ENCODE assay signal across 2 cellular contexts in genomic region chr3:71202848-71203390, GRCh38.
TF ChIP-seq lines count a peak whose summit lies in the region.

No MANE protein-coding gene starts in this region.

TF ChIP-seq in IMR-90, 13 proteins besides CTCF, POLR2A, EP300 and RAD21:
- no peak for TF ChIP-seq ELK1 (IDR thresholded peaks at IDR 0.05; ENCODE audit: borderline replicate concordance, low read depth, low read length)
- no peak for TF ChIP-seq SMC3 (IDR thresholded peaks at IDR 0.05; ENCODE audit: low read depth, low read length)
- TF ChIP-seq MXI1 (IDR thresholded peaks at IDR 0.05; ENCODE audit: borderline replicate concordance, low read depth, low read length) = no peak
- no peak for TF ChIP-seq RCOR1 (IDR thresholded peaks at IDR 0.05; ENCODE audit: insufficient replicate concordance, low read length)
- TF ChIP-seq MAFK (IDR thresholded peaks at IDR 0.05; ENCODE audit: low read depth, low read length) = no peak
- no peak for TF ChIP-seq FOS (IDR thresholded peaks at IDR 0.05; ENCODE audit: low read depth, low read length)
- TF ChIP-seq USF2 (IDR thresholded peaks at IDR 0.05; ENCODE audit: low read depth, low read length) = no peak
- no peak for TF ChIP-seq MAZ (IDR thresholded peaks at IDR 0.05; ENCODE audit: borderline replicate concordance, low read depth, low read length)
- TF ChIP-seq NFE2L2 (IDR thresholded peaks at IDR 0.05; ENCODE audit: low read depth, low read length) = no peak
- TF ChIP-seq CHD1 (IDR thresholded peaks at IDR 0.05; ENCODE audit: low read depth, low read length) = no peak
- no peak for TF ChIP-seq RFX5 (IDR thresholded peaks at IDR 0.05; ENCODE audit: low read depth, low read length)
- no peak for TF ChIP-seq CEBPB (IDR thresholded peaks at IDR 0.05; ENCODE audit: low read depth, low read length)
- TF ChIP-seq BHLHE40 (IDR thresholded peaks at IDR 0.05; ENCODE audit: low read depth, low read length) = no peak
TF ChIP-seq in IMR-90: peak in this region for 0.

TF ChIP-seq in H1, 55 proteins besides CTCF, POLR2A, EP300 and RAD21:
- TF ChIP-seq CEBPB (IDR thresholded peaks at IDR 0.05; ENCODE audit: low read depth, low read length) = no peak
- TF ChIP-seq EGR1 (IDR thresholded peaks at IDR 0.05; ENCODE audit: borderline replicate concordance, low read depth, low read length) = no peak
- no peak for TF ChIP-seq PHF8 (conservative IDR thresholded peaks at IDR 0.05; ENCODE audit: low read depth, low read length)
- no peak for TF ChIP-seq SRF (IDR thresholded peaks at IDR 0.05; ENCODE audit: low read depth, low read length)
- no peak for TF ChIP-seq FOSL1 (IDR thresholded peaks at IDR 0.05; ENCODE audit: insufficient read depth, low read depth, low read length)
- TF ChIP-seq SIRT6 (IDR thresholded peaks at IDR 0.05; ENCODE audit: low read length) = no peak
- no peak for TF ChIP-seq GABPA (IDR thresholded peaks at IDR 0.05; ENCODE audit: borderline replicate concordance, insufficient read depth, low read length)
- TF ChIP-seq EZH2 (IDR thresholded peaks at IDR 0.05; ENCODE audit: low read depth, low read length, severe bottlenecking) = no peak
- no peak for TF ChIP-seq KDM1A (IDR thresholded peaks at IDR 0.05; ENCODE audit: borderline replicate concordance, low read length)
- TF ChIP-seq KDM4A (IDR thresholded peaks at IDR 0.05; ENCODE audit: low read depth, low read length, severe bottlenecking) = no peak
- no peak for TF ChIP-seq SIX5 (IDR thresholded peaks at IDR 0.05; ENCODE audit: low read depth, low read length)
- TF ChIP-seq ATF3 (IDR thresholded peaks at IDR 0.05; ENCODE audit: insufficient read depth, low read depth, low read length) = no peak
- TF ChIP-seq TAF7 (optimal IDR thresholded peaks at IDR 0.05; ENCODE audit: borderline replicate concordance, low read depth, low read length) = no peak
- TF ChIP-seq RFX5 (IDR thresholded peaks at IDR 0.05; ENCODE audit: borderline replicate concordance, low read depth, low read length) = no peak
- no peak for TF ChIP-seq YY1 (IDR thresholded peaks at IDR 0.05; ENCODE audit: low read depth, low read length)
- no peak for TF ChIP-seq RNF2 (IDR thresholded peaks at IDR 0.05; ENCODE audit: borderline replicate concordance, low read depth, low read length, missing control alignments, poor library complexity, severe bottlenecking)
- no peak for TF ChIP-seq CBX8 (IDR thresholded peaks at IDR 0.05; ENCODE audit: borderline replicate concordance, low read depth, low read length)
